Comparison of ENCODE assay signal across 8 cellular contexts in the genomic region with DNA sequence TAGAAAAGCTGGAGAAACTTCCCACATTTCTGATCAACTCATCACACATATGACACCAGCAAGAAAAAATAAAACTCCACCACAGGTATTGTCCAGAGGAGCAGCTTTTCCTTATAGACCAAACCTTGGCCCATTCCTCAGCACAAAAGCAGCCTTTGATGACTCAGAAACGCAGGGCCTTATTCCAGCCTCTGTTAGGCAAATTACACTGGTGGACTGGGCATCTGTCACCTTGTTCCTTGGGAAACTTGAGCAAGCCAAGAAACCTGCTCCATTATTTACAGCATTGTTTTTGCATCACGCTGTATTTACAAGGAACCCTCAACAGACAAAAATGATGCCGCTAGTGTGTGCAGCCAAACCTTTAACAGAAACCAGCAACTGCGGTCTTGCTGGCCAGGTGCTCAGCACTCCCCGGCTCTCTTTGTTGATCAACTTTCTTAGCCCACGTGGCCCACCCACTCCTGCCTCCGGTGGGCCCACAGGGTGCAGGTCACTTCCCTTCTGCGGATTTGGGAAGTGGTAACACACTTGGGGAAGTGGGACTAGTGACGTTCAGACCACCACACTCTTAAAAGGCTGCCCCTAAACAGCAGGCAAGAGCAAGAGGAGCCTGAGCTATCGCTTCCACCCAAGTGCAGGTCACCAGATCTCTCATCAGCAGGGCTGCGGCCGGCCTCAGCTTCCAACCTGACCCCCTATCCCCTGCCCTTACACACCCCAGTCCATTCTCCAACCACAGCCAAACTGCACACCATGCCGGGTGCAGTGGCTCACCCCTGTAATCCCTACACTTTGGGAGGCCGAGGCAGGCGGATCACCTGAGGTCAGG. TPM values are rescaled to one million over a fixed set of nuclear protein-coding genes. Genes with fewer than 3 reads are reported as not detected.
DNase-seq lines count a peak whose midpoint lies in the region; ATAC-seq and TF ChIP-seq lines count a peak whose summit lies in the region.

No MANE protein-coding gene starts in this region.

- H3K9me2 ChIP-seq in SU-DHL-6 (replicated peaks; ENCODE audit: insufficient read depth, low read length) (no peaks in the 10 kb centered on the region), GM23248 (ENCODE audit: insufficient read depth) (no peaks in the 10 kb centered on the region)

- ATAC-seq in GM19324 (IDR thresholded peaks at IDR 0.05; ENCODE audit: low FRiP score, unreplicated experiment), result peak; percentile 47
- peak; percentile 51 for ATAC-seq in HG03139 (IDR thresholded peaks at IDR 0.05; ENCODE audit: unreplicated experiment)

- H3K4me3 Mint-ChIP-seq in Calu3 (ENCODE audit: low read depth, unreplicated experiment) (peak overlapping the region; percentile 88), nephron (peak overlapping the region; percentile 85 to 96 (median 85))

- peak overlapping the region; percentile 77 for H3K4me2 ChIP-seq in SU-DHL-6 (ENCODE audit: low read depth, low read length, poor library complexity, severe bottlenecking)
- H3K4me2 ChIP-seq in GM23248 (ENCODE audit: unreplicated experiment), result no peak overlapping the region

- H3K27ac Mint-ChIP-seq in Calu3 (ENCODE audit: unreplicated experiment), result peak overlapping the region; percentile 80
- no peak overlapping the region for H3K27ac Mint-ChIP-seq in nephron

- H3K4me3 ChIP-seq in SU-DHL-6 (ENCODE audit: insufficient read depth, low read length, poor library complexity, severe bottlenecking) (peak overlapping the region; percentile 78), GM23248 (no peak overlapping the region)

- H3K4me1 Mint-ChIP-seq in Calu3 (ENCODE audit: low read depth, unreplicated experiment), result peaks cover 41% of the 10 kb centered on the region
- peaks cover 12% of the 10 kb centered on the region for H3K4me1 Mint-ChIP-seq in nephron

- H3K27me3 ChIP-seq in SU-DHL-6 (ENCODE audit: low read length) (no peaks in the 10 kb centered on the region), GM23248 (replicated peaks; ENCODE audit: insufficient read depth) (no peaks in the 10 kb centered on the region)

- H3K36me3 Mint-ChIP-seq in Calu3 (ENCODE audit: insufficient read depth, unreplicated experiment) (peaks cover 69% of the 10 kb centered on the region), nephron (ENCODE audit: low read depth) (no peaks in the 10 kb centered on the region)

- BruUV-seq in Calu3 (replicated peaks; lab: Mats Ljungman, UMichigan), result no TSS peak

- H3F3A ChIP-seq in SU-DHL-6 (ENCODE audit: insufficient read depth), result peaks cover 8% of the 10 kb centered on the region; the same call in 1 of the 2 replicates
- no peaks in the 10 kb centered on the region for H3F3A ChIP-seq in GM23248 (ENCODE audit: insufficient read depth)

- intact Hi-C loops in Calu3 (cut with micrococcal nuclease; ENCODE audit: unreplicated experiment), result loop anchor here (2.0 to 10.0 kb wide), 4 partner anchors 15 to 861 kb away; no protein-coding TSS in a partner anchor

- H3K27ac ChIP-seq in SU-DHL-6 (ENCODE audit: low read depth, low read length) (no peak overlapping the region), GM23248 (no peak overlapping the region)

- 85% methylated on average over 15 of the region's 15 CpGs for WGBS in GM23248 (ENCODE audit: low coverage in 1 of 2, low lambda C conversion rate in 2 of 2, missing lambda C conversion rate in 2 of 2), 2 experiments

- H3K36me3 ChIP-seq in SU-DHL-6 (ENCODE audit: low read length) (no peaks in the 10 kb centered on the region), GM23248 (ENCODE audit: low read depth) (no peaks in the 10 kb centered on the region)

- H4K20me1 ChIP-seq in SU-DHL-6 (ENCODE audit: low read depth, low read length) (no peaks in the 10 kb centered on the region), GM23248 (ENCODE audit: insufficient read depth) (no peaks in the 10 kb centered on the region)

- H3K9me3 Mint-ChIP-seq in Calu3 (ENCODE audit: low read depth, unreplicated experiment) (no peaks in the 10 kb centered on the region), nephron (no peaks in the 10 kb centered on the region)

- CTCF ChIA-PET in Calu3 (lab: Charles Lee), result interaction anchor here (0.9 to 1.5 kb wide), 3 partner anchors 25 to 38 kb away, joined by 3 to 11 read pairs (median 4); no protein-coding TSS in a partner anchor

- H2AFZ ChIP-seq in SU-DHL-6 (ENCODE audit: low read depth, low read length, severe bottlenecking), result no peak overlapping the region
- H2AFZ ChIP-seq in GM23248, result no peak overlapping the region

- H3K4me1 ChIP-seq in GM23248 (ENCODE audit: insufficient read depth), result no peaks in the 10 kb centered on the region

- H3K9me3 ChIP-seq in SU-DHL-6 (ENCODE audit: insufficient read depth, low read length) (no peaks in the 10 kb centered on the region), GM23248 (ENCODE audit: low read depth) (no peaks in the 10 kb centered on the region)

- H3K27me3 Mint-ChIP-seq in Calu3 (ENCODE audit: unreplicated experiment) (no peaks in the 10 kb centered on the region), nephron (ENCODE audit: low read depth) (peaks cover 40% of the 10 kb centered on the region)

- DNase-seq in Calu3, result peak; percentile 39
- DNase-seq in NCI-H1092 treated with DMSO at 0.1 percent for 48 hours (lab: John Stamatoyannopoulos, UW), result no peak
- no peak for DNase-seq in GM23248
- no peak for DNase-seq in cerebellar cortex (ENCODE audit: low spot score)

- H3K79me2 ChIP-seq in SU-DHL-6 (ENCODE audit: insufficient read depth, low read length) (no peaks in the 10 kb centered on the region), GM23248 (ENCODE audit: insufficient read depth) (no peaks in the 10 kb centered on the region)

- H3K9ac ChIP-seq in SU-DHL-6 (ENCODE audit: low read length), result peak overlapping the region; percentile 65; the same call in 1 of the 2 replicates
- H3K9ac ChIP-seq in GM23248, result no peak overlapping the region

- TF ChIP-seq CTCF in Calu3 (IDR thresholded peaks at IDR 0.05; ENCODE audit: unreplicated experiment), result no peak
- TF ChIP-seq CTCF in SU-DHL-6 (IDR thresholded peaks at IDR 0.05; ENCODE audit: insufficient read depth, low read length, poor library complexity, severe bottlenecking), result no peak
- TF ChIP-seq CTCF in nephron (IDR thresholded peaks at IDR 0.05; ENCODE audit: unreplicated experiment in 3 of 3), result no peak

- in situ Hi-C loops in GM23248 (cut with MboI), result no loop called here

RNA-seq across cellular contexts. Expression of gene AP1S3, which starts 1.5 kb away (rescaled TPM):
- 108 and 119 TPM in 2 replicates for total RNA-seq in Calu3 (2022)
- total RNA-seq in GM23248 (2014; rRNA removed; shearing (Covaris generic)), result 0.43 and 1.8 TPM in 2 replicates
- polyA plus RNA-seq in GM23248 (2016; fragmentation: Nextera tagmentation; extraction: Ambion mirVana), result 2.0 and 2.3 TPM in 2 replicates

Comparison
In these comparisons a context has a peak if more than half of its experiments do, and no peak if none do; other contexts are left out.
1. RNA of gene AP1S3, which starts 1.5 kb away (total RNA-seq): 108 to 119 TPM in Calu3; 0.43 to 1.8 TPM in GM23248; every median in the first group is over 10 times any median in the second.